Comparison of ENCODE assay signal across 16 cellular contexts in the genomic region with DNA sequence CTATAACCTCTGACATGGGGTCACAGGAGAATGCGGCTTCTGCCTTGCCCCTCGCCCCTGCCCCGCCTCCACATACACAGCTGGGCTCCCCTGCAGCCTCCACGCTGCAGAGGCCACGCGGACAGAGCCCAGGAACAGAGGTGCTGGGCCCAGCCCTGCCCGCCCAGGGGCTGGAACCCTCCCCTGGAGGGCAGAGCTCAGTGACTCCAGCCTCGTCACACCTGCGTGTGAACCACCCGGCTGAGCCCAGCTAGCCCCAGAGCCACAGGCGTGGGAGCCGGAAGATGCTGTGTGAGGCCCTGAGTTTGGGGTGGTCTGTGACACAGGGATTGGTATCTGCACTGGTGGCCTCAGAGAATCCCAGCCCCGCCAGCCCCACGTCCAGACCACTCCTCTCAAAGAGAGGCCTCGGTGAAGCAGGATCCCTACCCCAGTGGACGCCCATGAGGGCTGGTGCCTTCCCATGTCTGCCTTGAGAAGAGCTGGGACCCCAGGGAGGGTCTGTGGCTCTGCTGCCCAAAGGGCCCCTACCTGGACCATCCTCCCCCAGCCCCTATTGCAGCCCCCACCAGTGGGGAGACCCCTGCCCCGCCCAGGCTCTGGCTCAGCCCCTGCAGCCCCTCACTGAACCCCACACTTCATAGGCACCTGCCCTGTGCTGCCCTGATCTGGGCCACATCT. TPM values are rescaled to one million over a fixed set of nuclear protein-coding genes. Genes with fewer than 3 reads are reported as not detected.
A peak's percentile ranks its signal among the peaks of the same experiment; 100 is the strongest.
DNase-seq lines count a peak whose midpoint lies in the region; ATAC-seq, FAIRE-seq and TF ChIP-seq lines count a peak whose summit lies in the region.
"Had no signal": no experiment of that assay in that cellular context is flagged by ENCODE, and none has a peak within 500 bp of the region (broad histone marks: within the 10 kb centered on the region; RNA-seq: fewer than 3 reads in every experiment).

No MANE protein-coding gene starts in this region.

- H3K9me3 ChIP-seq in DOHH2 (ENCODE audit: control insufficient read depth, insufficient read depth, low read length) (no peaks in the 10 kb centered on the region), HepG2 (ENCODE audit: low read length) (no peaks in the 10 kb centered on the region), sigmoid colon (no peaks in the 10 kb centered on the region), esophagus muscularis mucosa (no peaks in the 10 kb centered on the region)

- H3K4me3 ChIP-seq in DOHH2 (ENCODE audit: low read length): peak overlapping the region; percentile 59; the same call in 1 of the 2 replicates
- H3K4me3 ChIP-seq in HepG2 (replicated peaks in 1 of 3; ENCODE audit: insufficient read depth in 1 of 3, low read depth in 2 of 3, low read length in 3 of 3): peak overlapping the region in 1 of 3 experiments; percentile 72; a peak in 1 of 6 replicates
- no peak overlapping the region for H3K4me3 ChIP-seq in sigmoid colon
- no peak overlapping the region for H3K4me3 ChIP-seq in esophagus muscularis mucosa

- H3F3A ChIP-seq in DOHH2 (ENCODE audit: control insufficient read depth, insufficient read depth): peaks cover 39% of the 10 kb centered on the region

- H3K9ac ChIP-seq in HepG2 (ENCODE audit: insufficient read depth, low read depth, low read length): no peak overlapping the region

- H3K9me2 ChIP-seq in DOHH2 (replicated peaks; ENCODE audit: control insufficient read depth, low read length): no peaks in the 10 kb centered on the region

- no peaks in the 10 kb centered on the region for H3K27me3 Mint-ChIP-seq in chondrocyte (ENCODE audit: low read depth)

- no peak for TF ChIP-seq RAD21 in HepG2 (CRISPR knock-in tag; IDR thresholded peaks at IDR 0.05)

- CTCF ChIA-PET in HepG2 (lab: Yijun Ruan, JAX; ENCODE audit: low intra/inter-chr PET ratio, low total read pairs): no interaction called here

- peak overlapping the region; percentile 77 for H3K27ac ChIP-seq in DOHH2 (ENCODE audit: low read depth, low read length)
- no peak overlapping the region for H3K27ac ChIP-seq in HepG2 (ENCODE audit: extremely low read length, insufficient read depth, low read length)
- no peak overlapping the region for H3K27ac ChIP-seq in sigmoid colon
- peak overlapping the region in 2 of 4 donors; percentile 8 to 88 for H3K27ac ChIP-seq in esophagus muscularis mucosa (replicated peaks in 1 of 4)
- H3K27ac ChIP-seq: C4-2B had no signal

- intact Hi-C loops in HepG2 (cut with micrococcal nuclease; ENCODE audit: unreplicated experiment) (no loop called here), sigmoid colon (cut with DNase I) (no loop called here), esophagus muscularis mucosa (cut with DNase I) (no loop called here)

- TF ChIP-seq EP300 in HepG2 (IDR thresholded peaks at IDR 0.05; ENCODE audit: low read depth in 2 of 2, low read length in 2 of 2) (no peak), HepG2 (CRISPR knock-in tag; IDR thresholded peaks at IDR 0.05; ENCODE audit: borderline replicate concordance) (no peak), sigmoid colon (IDR thresholded peaks at IDR 0.05) (no peak), esophagus muscularis mucosa (IDR thresholded peaks at IDR 0.05) (no peak)

- peak; percentile 0; the same call in 2 of the 3 replicates for ATAC-seq in HepG2

- no peak overlapping the region for H2AFZ ChIP-seq in HepG2 (ENCODE audit: low read length)

- no peaks in the 10 kb centered on the region for H3K9me3 Mint-ChIP-seq in chondrocyte (ENCODE audit: low read depth)

- H3K79me2 ChIP-seq in DOHH2 (ENCODE audit: control insufficient read depth, low read length) (peaks cover 6% of the 10 kb centered on the region), HepG2 (ENCODE audit: insufficient read depth, low read length) (no peaks in the 10 kb centered on the region)

- H3K4me1 ChIP-seq in DOHH2 (ENCODE audit: control insufficient read depth, low read length) (peaks cover 57% of the 10 kb centered on the region), HepG2 (ENCODE audit: insufficient read depth, low read length) (peaks cover 76% of the 10 kb centered on the region), sigmoid colon (peaks cover 0 to 69% (median 56%) of the 10 kb centered on the region in 4 donors), esophagus muscularis mucosa (peaks cover 33 to 60% (median 54%) of the 10 kb centered on the region in 4 donors)

- POLR2A ChIA-PET in HepG2 (lab: Yijun Ruan, JAX): interaction anchor here (1.0 to 1.8 kb wide), 4 partner anchors 10 to 23 kb away, joined by 3 to 15 read pairs (median 7); partner anchors contain the start of gene CYP2W1

- no peak overlapping the region for H3K27ac Mint-ChIP-seq in chondrocyte (ENCODE audit: unreplicated experiment)

- H3K27me3 ChIP-seq in DOHH2 (ENCODE audit: control insufficient read depth, low read length): no peaks in the 10 kb centered on the region
- H3K27me3 ChIP-seq in HepG2 (ENCODE audit: control insufficient read depth in 1 of 2, insufficient read depth in 2 of 2, low read length in 2 of 2): no peaks in the 10 kb centered on the region
- no peaks in the 10 kb centered on the region for H3K27me3 ChIP-seq in sigmoid colon
- no peaks in the 10 kb centered on the region for H3K27me3 ChIP-seq in esophagus muscularis mucosa

- H4K20me1 ChIP-seq in DOHH2 (ENCODE audit: control insufficient read depth, insufficient read depth, low read depth, low read length) (peaks cover 4% of the 10 kb centered on the region; the same call in 1 of the 2 replicates), HepG2 (ENCODE audit: insufficient read depth, low read length) (peaks cover 9% of the 10 kb centered on the region; the same call in 1 of the 2 replicates)

- no peak for FAIRE-seq in HepG2 (lab: Jason Lieb, UNC)
- FAIRE-seq: GM18507, GM19239 had no signal

- H3K36me3 Mint-ChIP-seq in chondrocyte (ENCODE audit: low read depth): peaks cover 3% of the 10 kb centered on the region

- no peak overlapping the region for H3K4me3 Mint-ChIP-seq in chondrocyte (ENCODE audit: unreplicated experiment)

- H3K4me2 ChIP-seq in DOHH2 (ENCODE audit: low read length) (peak overlapping the region; percentile 71), HepG2 (ENCODE audit: low read depth, low read length) (peak overlapping the region; percentile 86; the same call in 1 of the 2 replicates)

- no TSS peak for BruUV-seq in HepG2 (replicated peaks; lab: Mats Ljungman, UMichigan)

- TF ChIP-seq CTCF in DOHH2 (IDR thresholded peaks at IDR 0.05; ENCODE audit: low read depth, low read length, poor library complexity, severe bottlenecking): no peak
- no peak for TF ChIP-seq CTCF in chondrocyte (IDR thresholded peaks at IDR 0.05)
- no peak for TF ChIP-seq CTCF in HepG2 (CRISPR knock-in tag; IDR thresholded peaks at IDR 0.05)
- TF ChIP-seq CTCF in sigmoid colon (IDR thresholded peaks at IDR 0.05): no peak
- TF ChIP-seq CTCF in esophagus muscularis mucosa (IDR thresholded peaks at IDR 0.05): no peak

- DNase-seq in chondrocyte (ENCODE audit: low spot score) (peak; percentile 79), HepG2 (ENCODE audit: low spot score) (no peak), sigmoid colon (peak; percentile 55), esophagus muscularis mucosa (ENCODE audit: extremely low spot score) (no peak), SW 1271 (lab: John Stamatoyannopoulos, UW) (no peak), 8988T (no peak), RKO (ENCODE audit: low spot score) (no peak)
- DNase-seq: KG1, NCI-H1694, NCI-H446 treated with DMSO at 0.1 percent for 48 hours, NCI-H748 treated with DMSO at 0.1 percent for 48 hours had no signal

- WGBS in HepG2 (ENCODE audit: low lambda C conversion rate): 85% methylated on average over 5 of the region's 17 CpGs
- 87 to 91% methylated on average over 17 of the region's 17 CpGs for WGBS in sigmoid colon, 2 donors
- 94% methylated on average over 6 of the region's 17 CpGs for WGBS in esophagus muscularis mucosa

- in situ Hi-C loops in HepG2 (cut with HindIII; ENCODE audit: extremely low pct_ligation_motif_present, low pct_unique_long_range_greater_than_20kb): no loop called here

- H3K36me3 ChIP-seq in DOHH2 (ENCODE audit: control insufficient read depth, low read length) (peaks cover 22% of the 10 kb centered on the region), HepG2 (replicated peaks in 1 of 2; ENCODE audit: control insufficient read depth in 1 of 2, insufficient read depth in 2 of 2, low read length in 2 of 2) (peaks cover 2 to 11% of the 10 kb centered on the region in 2 experiments; a peak in 4 of 5 replicates), sigmoid colon (peaks cover 0 to 10% (median 4%) of the 10 kb centered on the region in 4 donors), esophagus muscularis mucosa (peaks cover 6 to 13% (median 11%) of the 10 kb centered on the region in 4 donors)

- TF ChIP-seq POLR2A in HepG2 (IDR thresholded peaks at IDR 0.05; ENCODE audit: insufficient read depth in 1 of 2, low read depth in 2 of 2, low read length in 2 of 2) (no peak), sigmoid colon (IDR thresholded peaks at IDR 0.05) (no peak), esophagus muscularis mucosa (IDR thresholded peaks at IDR 0.05; ENCODE audit: low read depth) (no peak)

- peaks cover 29% of the 10 kb centered on the region for H3K4me1 Mint-ChIP-seq in chondrocyte (ENCODE audit: low read depth)

RNA-seq across cellular contexts. Expression of gene ADAP1, which starts 8.1 kb away (rescaled TPM):
- total RNA-seq in chondrocyte (3.9 to 7.0 TPM (median 6.7 TPM) in 3 replicates), HepG2 (2016; rRNA removed; fragmentation: Illumina TruSeq; extraction: Trizol) (18.3 and 24.6 TPM in 2 replicates), sigmoid colon (10 to 100 TPM; 11.4 to 72.6 (median 28.9) TPM), esophagus muscularis mucosa (10 to 100 TPM; 41.9 to 94.2 (median 78.3) TPM)
- total RNA-seq in HepG2 (2016; cell fraction: cytosol; rRNA removed; fragmentation: Illumina TruSeq; extraction: Trizol; ENCODE audit: low read depth): 23.5 and 25.0 TPM in 2 replicates
- total RNA-seq in HepG2 (2016; cell fraction: insoluble cytoplasmic fraction; rRNA removed; fragmentation: Illumina TruSeq; extraction: Trizol): 16.6 and 27.2 TPM in 2 replicates
- total RNA-seq in HepG2 (2016; cell fraction: membrane; rRNA removed; fragmentation: Illumina TruSeq; extraction: Trizol): 46.3 and 47.4 TPM in 2 replicates
- 13.2 TPM in 2 replicates for total RNA-seq in HepG2 (2016; cell fraction: nucleus; rRNA removed; fragmentation: Illumina TruSeq; extraction: Trizol)
- polyA plus RNA-seq in HepG2 (2011; rRNA removed) (10.5 and 15.0 TPM in 2 replicates), sigmoid colon (100 to 1,000 TPM in 2 of 3 donors, 10 to 100 TPM in 1; 99.1 to 157 (median 109) TPM)
- polyA plus RNA-seq in HepG2 (2011; cell fraction: cytosol; rRNA removed): 11.8 and 14.5 TPM in 2 replicates
- 19.8 and 24.0 TPM in 2 replicates for polyA plus RNA-seq in HepG2 (2011; cell fraction: nucleus; rRNA removed)
- 15.3 and 21.4 TPM in 2 replicates for polyA plus RNA-seq in HepG2 (2012)
- polyA plus RNA-seq in HepG2 (2016; cell fraction: cytosol; fragmentation: Illumina TruSeq; extraction: Trizol; ENCODE audit: low read depth): 24.2 and 28.1 TPM in 2 replicates
- 17.0 and 28.9 TPM in 2 replicates for polyA plus RNA-seq in HepG2 (2016; cell fraction: insoluble cytoplasmic fraction; fragmentation: Illumina TruSeq; extraction: Trizol; ENCODE audit: low read depth)
- 45.2 and 45.4 TPM in 2 replicates for polyA plus RNA-seq in HepG2 (2016; cell fraction: membrane; fragmentation: Illumina TruSeq; extraction: Trizol; ENCODE audit: low read depth)
- 26.8 and 30.8 TPM in 2 replicates for polyA plus RNA-seq in HepG2 (2016; cell fraction: nucleus; fragmentation: Illumina TruSeq; extraction: Trizol; ENCODE audit: insufficient read depth, low read depth)
- polyA minus RNA-seq in HepG2 (2011; rRNA and poly(A)+ RNA removed; ENCODE audit: low replicate concordance): 3.5 and 14.9 TPM in 2 replicates
- polyA minus RNA-seq in HepG2 (2011; cell fraction: cytosol; rRNA and poly(A)+ RNA removed): 7.5 and 11.2 TPM in 2 replicates
- 5.2 and 7.6 TPM in 2 replicates for polyA minus RNA-seq in HepG2 (2011; cell fraction: nucleus; rRNA and poly(A)+ RNA removed)

RNA-seq across cellular contexts. Expression of gene COX19, which starts 12.8 kb away (rescaled TPM):
- total RNA-seq in chondrocyte (9.2 to 9.6 TPM (median 9.5 TPM) in 3 replicates), HepG2 (2016; rRNA removed; fragmentation: Illumina TruSeq; extraction: Trizol) (6.5 and 11.5 TPM in 2 replicates), sigmoid colon (10 to 100 TPM in 1 of 4 donors, 1 to 10 TPM in 3; 8.9 to 12.7 (median 9.3) TPM), esophagus muscularis mucosa (10 to 100 TPM in 2 of 4 donors, 1 to 10 TPM in 2; 6.3 to 13.3 (median 9.7) TPM)
- total RNA-seq in HepG2 (2016; cell fraction: cytosol; rRNA removed; fragmentation: Illumina TruSeq; extraction: Trizol; ENCODE audit: low read depth): 2.6 and 3.0 TPM in 2 replicates
- total RNA-seq in HepG2 (2016; cell fraction: insoluble cytoplasmic fraction; rRNA removed; fragmentation: Illumina TruSeq; extraction: Trizol): 7.4 and 15.2 TPM in 2 replicates
- total RNA-seq in HepG2 (2016; cell fraction: membrane; rRNA removed; fragmentation: Illumina TruSeq; extraction: Trizol): 7.6 and 8.2 TPM in 2 replicates
- total RNA-seq in HepG2 (2016; cell fraction: nucleus; rRNA removed; fragmentation: Illumina TruSeq; extraction: Trizol): 21.5 and 23.4 TPM in 2 replicates
- polyA plus RNA-seq in HepG2 (2011; rRNA removed) (21.0 and 21.7 TPM in 2 replicates), sigmoid colon (10 to 100 TPM in 1 of 3 donors, 1 to 10 TPM in 2; 5.1 to 11.5 (median 6.0) TPM)
- 12.5 and 14.3 TPM in 2 replicates for polyA plus RNA-seq in HepG2 (2011; cell fraction: cytosol; rRNA removed)
- 59.5 and 79.7 TPM in 2 replicates for polyA plus RNA-seq in HepG2 (2011; cell fraction: nucleus; rRNA removed)
- 14.5 and 16.2 TPM in 2 replicates for polyA plus RNA-seq in HepG2 (2012)
- 2.2 and 2.3 TPM in 2 replicates for polyA plus RNA-seq in HepG2 (2016; cell fraction: cytosol; fragmentation: Illumina TruSeq; extraction: Trizol; ENCODE audit: low read depth)
- polyA plus RNA-seq in HepG2 (2016; cell fraction: insoluble cytoplasmic fraction; fragmentation: Illumina TruSeq; extraction: Trizol; ENCODE audit: low read depth): 11.0 and 11.3 TPM in 2 replicates
- polyA plus RNA-seq in HepG2 (2016; cell fraction: membrane; fragmentation: Illumina TruSeq; extraction: Trizol; ENCODE audit: low read depth): 3.6 and 3.8 TPM in 2 replicates
- 32.8 and 35.0 TPM in 2 replicates for polyA plus RNA-seq in HepG2 (2016; cell fraction: nucleus; fragmentation: Illumina TruSeq; extraction: Trizol; ENCODE audit: insufficient read depth, low read depth)
- 12.8 and 23.5 TPM in 2 replicates for polyA minus RNA-seq in HepG2 (2011; rRNA and poly(A)+ RNA removed; ENCODE audit: low replicate concordance)
- polyA minus RNA-seq in HepG2 (2011; cell fraction: cytosol; rRNA and poly(A)+ RNA removed): 3.6 and 5.4 TPM in 2 replicates
- 50.6 and 61.9 TPM in 2 replicates for polyA minus RNA-seq in HepG2 (2011; cell fraction: nucleus; rRNA and poly(A)+ RNA removed)

RNA-seq across cellular contexts. Expression of gene CYP2W1, which starts 20.4 kb away (rescaled TPM):
- total RNA-seq in chondrocyte (not detected in 3 replicates), HepG2 (2016; rRNA removed; fragmentation: Illumina TruSeq; extraction: Trizol) (11.7 and 31.7 TPM in 2 replicates), sigmoid colon (under 1 TPM in 1 of 4 donors, not detected in 3; 0.83 TPM), esophagus muscularis mucosa (under 1 TPM in 2 of 4 donors, not detected in 2; 0.23 to 0.66 TPM)
- 6.8 and 8.3 TPM in 2 replicates for total RNA-seq in HepG2 (2016; cell fraction: cytosol; rRNA removed; fragmentation: Illumina TruSeq; extraction: Trizol; ENCODE audit: low read depth)
- 10.2 and 31.7 TPM in 2 replicates for total RNA-seq in HepG2 (2016; cell fraction: insoluble cytoplasmic fraction; rRNA removed; fragmentation: Illumina TruSeq; extraction: Trizol)
- total RNA-seq in HepG2 (2016; cell fraction: membrane; rRNA removed; fragmentation: Illumina TruSeq; extraction: Trizol): 10.9 and 11.0 TPM in 2 replicates
- total RNA-seq in HepG2 (2016; cell fraction: nucleus; rRNA removed; fragmentation: Illumina TruSeq; extraction: Trizol): 35.8 and 47.0 TPM in 2 replicates
- polyA plus RNA-seq in HepG2 (2011; rRNA removed) (19.5 and 32.7 TPM in 2 replicates), sigmoid colon (1 to 10 TPM in 1 of 3 donors, not detected in 2; 3.8 TPM)
- 9.5 and 22.3 TPM in 2 replicates for polyA plus RNA-seq in HepG2 (2011; cell fraction: cytosol; rRNA removed)
- 171 and 205 TPM in 2 replicates for polyA plus RNA-seq in HepG2 (2011; cell fraction: nucleus; rRNA removed)
- 20.0 and 28.3 TPM in 2 replicates for polyA plus RNA-seq in HepG2 (2012)
- 5.5 and 6.2 TPM in 2 replicates for polyA plus RNA-seq in HepG2 (2016; cell fraction: cytosol; fragmentation: Illumina TruSeq; extraction: Trizol; ENCODE audit: low read depth)
- 14.3 and 20.7 TPM in 2 replicates for polyA plus RNA-seq in HepG2 (2016; cell fraction: insoluble cytoplasmic fraction; fragmentation: Illumina TruSeq; extraction: Trizol; ENCODE audit: low read depth)
- 8.5 and 9.6 TPM in 2 replicates for polyA plus RNA-seq in HepG2 (2016; cell fraction: membrane; fragmentation: Illumina TruSeq; extraction: Trizol; ENCODE audit: low read depth)
- 135 and 137 TPM in 2 replicates for polyA plus RNA-seq in HepG2 (2016; cell fraction: nucleus; fragmentation: Illumina TruSeq; extraction: Trizol; ENCODE audit: insufficient read depth, low read depth)
- polyA minus RNA-seq in HepG2 (2011; rRNA and poly(A)+ RNA removed; ENCODE audit: low replicate concordance): 66.3 TPM in 1 of 2 replicates, not detected in the other
- 26.5 and 32.3 TPM in 2 replicates for polyA minus RNA-seq in HepG2 (2011; cell fraction: cytosol; rRNA and poly(A)+ RNA removed)
- 88.4 and 113 TPM in 2 replicates for polyA minus RNA-seq in HepG2 (2011; cell fraction: nucleus; rRNA and poly(A)+ RNA removed)
- total RNA-seq: M059J had no signal

Comparison
In these comparisons a context has a peak if more than half of its experiments do, and no peak if none do; other contexts are left out.
1. DNase-seq: peak in chondrocyte (single experiment) and sigmoid colon (single experiment); none in HepG2 (single experiment), esophagus muscularis mucosa (single experiment), SW 1271 (0 of 2), 8988T (single experiment) and RKO (single experiment).